In the genomic region with DNA sequence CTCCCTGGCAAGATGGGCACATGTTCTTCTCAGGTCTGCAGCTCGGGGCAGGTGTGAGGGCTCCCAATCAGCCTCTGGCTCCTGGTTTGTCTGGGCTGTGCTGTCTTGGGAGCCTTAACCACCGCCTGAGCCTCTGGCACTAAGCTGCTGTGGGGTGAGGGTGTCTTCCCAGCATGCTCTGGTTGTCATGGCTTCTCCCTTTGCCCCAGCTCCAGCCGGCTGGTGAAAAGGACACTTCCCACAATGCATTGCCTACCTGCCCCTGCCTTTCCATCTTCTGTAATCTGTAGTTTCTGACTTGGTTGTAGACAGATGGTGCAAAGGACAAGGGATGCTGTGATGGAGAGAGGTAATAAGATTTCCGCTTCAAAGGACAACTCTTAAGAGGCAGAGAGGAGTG, we compare ENCODE assay signal across 26 cellular contexts.
"Had no signal": no experiment of that assay in that cellular context is flagged by ENCODE, and none has a peak within 500 bp of the region (broad histone marks: within the 10 kb centered on the region; RNA-seq: fewer than 3 reads in every experiment).

No MANE protein-coding gene starts in this region.

- H3K27me3 ChIP-seq: testis, uterus had no signal

- H3K36me3 ChIP-seq: heart left ventricle, transverse colon, uterus had no signal

- H3K27ac ChIP-seq: heart left ventricle, testis, transverse colon, uterus had no signal

- ATAC-seq: activated CD8-positive, alpha-beta memory T cell treated with anti-CD3 and anti-CD28 coated beads, Interleukin-2, amount 10 ng/mL, durations not matched to agents 7 days and 5 days; activated CD8-positive, alpha-beta T cell treated with anti-CD3 and anti-CD28 coated beads, Interleukin-2, amount 10 ng/mL, durations not matched to agents 7 days and 5 days; activated naive CD4-positive, alpha-beta T cell treated with anti-CD3 and anti-CD28 coated beads, Interleukin-2, amount 50 U/mL, for 72 hours; esophagus mucosa; heart left ventricle; left colon; right cardiac atrium; stimulated activated naive CD8-positive, alpha-beta T cell treated with anti-CD3 and anti-CD28 coated beads, Interleukin-15, Interleukin-2, amounts not matched to agents 100 U/mL and 50 U/mL, for 24 hours; T-helper 17 cell had no signal

- DNase-seq: activated CD4-positive, alpha-beta T cell treated with anti-CD3 and anti-CD28 coated beads, Interleukin-2, amount 50 U/mL, for 1 hour; activated CD8-positive, alpha-beta memory T cell treated with anti-CD3 and anti-CD28 coated beads, Interleukin-2, amount 10 ng/mL, durations not matched to agents 7 days and 5 days; activated CD8-positive, alpha-beta T cell treated with anti-CD3 and anti-CD28 coated beads, Interleukin-2, amount 10 ng/mL, durations not matched to agents 7 days and 5 days; activated naive CD4-positive, alpha-beta T cell; activated T-cell treated with anti-CD3 and anti-CD28 coated beads, Interleukin-2, amount 50 U/mL, for 48 hours; anterior cingulate cortex; endodermal cell; foreskin fibroblast; heart left ventricle; hypothalamus; immature natural killer cell; kidney; left colon; mammary epithelial cell; naive B cell; right cardiac atrium; stimulated activated CD4-positive, alpha-beta T cell treated with anti-CD3 and anti-CD28 coated beads, Interleukin-2, amount 100 ng/mL, for 48 hours; stimulated activated naive CD8-positive, alpha-beta T cell treated with anti-CD3 and anti-CD28 coated beads, Interleukin-15, Interleukin-2, amounts not matched to agents 100 U/mL and 50 U/mL, for 24 hours; T-helper 17 cell; T1000; testis; transverse colon; uterus had no signal

- H3K9me3 ChIP-seq: heart left ventricle, testis, transverse colon, uterus had no signal

- H3K4me1 ChIP-seq: testis, transverse colon, uterus had no signal

- FAIRE-seq: bronchial epithelial cell, kidney had no signal

- H3K4me3 ChIP-seq: heart left ventricle, testis, transverse colon, uterus had no signal
